Comparison of ENCODE assay signal across 24 cellular contexts in genomic region chr10:132921818-132922807, GRCh38. TPM values are rescaled to one million over a fixed set of nuclear protein-coding genes. Genes with fewer than 3 reads are reported as not detected.
"Had no signal": no experiment of that assay in that cellular context is flagged by ENCODE, and none has a peak within 500 bp of the region (broad histone marks: within the 10 kb centered on the region; RNA-seq: fewer than 3 reads in every experiment).

No MANE protein-coding gene starts in this region.

- H3K27ac ChIP-seq: brain microvascular endothelial cell, neutrophil, parathyroid adenoma, tibial artery had no signal

- H3K79me2 ChIP-seq: parathyroid adenoma had no signal

- H3K36me3 Mint-ChIP-seq: activated naive CD4-positive, alpha-beta T cell treated with anti-CD3 and anti-CD28 coated beads, Interleukin-2, amount 10 ng/mL, durations not matched to agents 7 days and 5 days; natural killer cell; stimulated activated naive B cell treated with anti-CD40 and anti-IgM and Interleukin-4, amounts not matched to agents 10 μg/mL and 1 μg/mL and 100 μg/mL, for 72 hours had no signal

- H3K36me3 ChIP-seq: brain microvascular endothelial cell, neutrophil, tibial artery had no signal

- H3K9me3 Mint-ChIP-seq: activated CD4-positive, alpha-beta T cell treated with anti-CD3 and anti-CD28 coated beads, Interleukin-2, amount 10 ng/mL, durations not matched to agents 7 days and 5 days; activated naive CD4-positive, alpha-beta T cell treated with anti-CD3 and anti-CD28 coated beads, Interleukin-2, amount 10 ng/mL, durations not matched to agents 7 days and 5 days; activated naive CD8-positive, alpha-beta T cell treated with anti-CD3 and anti-CD28 coated beads, Interleukin-2, amount 50 U/mL, for 24 hours; central memory CD8-positive, alpha-beta T cell; natural killer cell had no signal

- H3K27me3 Mint-ChIP-seq: activated CD4-positive, alpha-beta T cell treated with anti-CD3 and anti-CD28 coated beads, Interleukin-2, amount 10 ng/mL, durations not matched to agents 7 days and 5 days; activated naive CD4-positive, alpha-beta T cell treated with anti-CD3 and anti-CD28 coated beads, Interleukin-2, amount 10 ng/mL, durations not matched to agents 7 days and 5 days; activated naive CD8-positive, alpha-beta T cell treated with anti-CD3 and anti-CD28 coated beads, Interleukin-2, amount 50 U/mL, for 24 hours; central memory CD8-positive, alpha-beta T cell had no signal

- H3K4me1 Mint-ChIP-seq: activated CD4-positive, alpha-beta T cell treated with anti-CD3 and anti-CD28 coated beads, Interleukin-2, amount 10 ng/mL, durations not matched to agents 7 days and 5 days; activated naive CD4-positive, alpha-beta T cell treated with anti-CD3 and anti-CD28 coated beads, Interleukin-2, amount 10 ng/mL, durations not matched to agents 7 days and 5 days; activated naive CD8-positive, alpha-beta T cell treated with anti-CD3 and anti-CD28 coated beads, Interleukin-2, amount 50 U/mL, for 24 hours; central memory CD8-positive, alpha-beta T cell; natural killer cell had no signal

- DNase-seq: activated CD4-positive, alpha-beta T cell treated with anti-CD3 and anti-CD28 coated beads, Interleukin-2, amount 10 ng/mL, durations not matched to agents 7 days and 5 days; activated CD8-positive, alpha-beta memory T cell treated with anti-CD3 and anti-CD28 coated beads, Interleukin-2, amount 50 U/mL, for 4 hours; activated effector memory CD4-positive, alpha-beta T cell treated with Interleukin-2 at 50 U/mL for 16 hours; activated naive CD4-positive, alpha-beta T cell treated with anti-CD3 and anti-CD28 coated beads, Interleukin-2, amount 10 ng/mL, durations not matched to agents 7 days and 5 days; activated naive CD8-positive, alpha-beta T cell treated with anti-CD3 and anti-CD28 coated beads, Interleukin-2, amount 50 U/mL, for 24 hours; activated T-cell treated with anti-CD3 and anti-CD28 coated beads, Interleukin-2, amount 50 U/mL, for 48 hours; brain microvascular endothelial cell; cortex of kidney; effector CD4-positive, alpha-beta T cell; head of caudate nucleus; natural killer cell; stimulated activated naive B cell treated with anti-CD40 and anti-IgM and Interleukin-4, amounts not matched to agents 10 μg/mL and 1 μg/mL and 100 μg/mL, for 72 hours; tibial artery had no signal

- H3K27ac Mint-ChIP-seq: activated CD4-positive, alpha-beta T cell treated with anti-CD3 and anti-CD28 coated beads, Interleukin-2, amount 10 ng/mL, durations not matched to agents 7 days and 5 days; activated naive CD4-positive, alpha-beta T cell treated with anti-CD3 and anti-CD28 coated beads, Interleukin-2, amount 10 ng/mL, durations not matched to agents 7 days and 5 days; activated naive CD8-positive, alpha-beta T cell treated with anti-CD3 and anti-CD28 coated beads, Interleukin-2, amount 50 U/mL, for 24 hours; natural killer cell; stimulated activated naive B cell treated with anti-CD40 and anti-IgM and Interleukin-4, amounts not matched to agents 10 μg/mL and 1 μg/mL and 100 μg/mL, for 72 hours had no signal

- H3K27me3 ChIP-seq: brain microvascular endothelial cell, neutrophil had no signal

- H3K9ac ChIP-seq: parathyroid adenoma had no signal

- H3K4me3 Mint-ChIP-seq: activated CD4-positive, alpha-beta T cell treated with anti-CD3 and anti-CD28 coated beads, Interleukin-2, amount 10 ng/mL, durations not matched to agents 7 days and 5 days; activated naive CD4-positive, alpha-beta T cell treated with anti-CD3 and anti-CD28 coated beads, Interleukin-2, amount 10 ng/mL, durations not matched to agents 7 days and 5 days; activated naive CD8-positive, alpha-beta T cell treated with anti-CD3 and anti-CD28 coated beads, Interleukin-2, amount 50 U/mL, for 24 hours; central memory CD8-positive, alpha-beta T cell; natural killer cell; stimulated activated naive B cell treated with anti-CD40 and anti-IgM and Interleukin-4, amounts not matched to agents 10 μg/mL and 1 μg/mL and 100 μg/mL, for 72 hours had no signal

- FAIRE-seq: frontal cortex, keratinocyte had no signal

- H2AFZ ChIP-seq: parathyroid adenoma had no signal

- H3K4me1 ChIP-seq: parathyroid adenoma, tibial artery had no signal

- ATAC-seq: activated CD4-positive, CD25-positive, alpha-beta regulatory T cell treated with anti-CD3 and anti-CD28 coated beads, Interleukin-2, amount 50 U/mL, for 24 hours; activated naive CD8-positive, alpha-beta T cell treated with anti-CD3 and anti-CD28 coated beads, Interleukin-2, amount 50 U/mL, for 24 hours; natural killer cell; stimulated activated naive B cell treated with anti-CD40 and anti-IgM and Interleukin-4, amounts not matched to agents 10 μg/mL and 1 μg/mL and 100 μg/mL, for 72 hours had no signal

- H3K9me3 ChIP-seq: neutrophil, tibial artery had no signal

- H3K4me3 ChIP-seq: tibial artery had no signal

RNA-seq across cellular contexts. Expression of gene CFAP46, which starts 20.3 kb away (rescaled TPM):
- total RNA-seq: activated CD4-positive, alpha-beta T cell treated with anti-CD3 and anti-CD28 coated beads, Interleukin-2, amount 10 ng/mL, durations not matched to agents 7 days and 5 days; mesenteric fat pad; subcutaneous adipose tissue; T-helper 1 cell treated with Interleukin-12 subunit alpha and Interleukin-12 subunit beta and Interleukin-4 antibody, amounts not matched to agents 30 ng/mL and 1 ng/mL, for 36 hours had no signal
- polyA plus RNA-seq: aorta, urinary bladder had no signal
